Comparison of ENCODE assay signal across 1 cellular context in the genomic region with DNA sequence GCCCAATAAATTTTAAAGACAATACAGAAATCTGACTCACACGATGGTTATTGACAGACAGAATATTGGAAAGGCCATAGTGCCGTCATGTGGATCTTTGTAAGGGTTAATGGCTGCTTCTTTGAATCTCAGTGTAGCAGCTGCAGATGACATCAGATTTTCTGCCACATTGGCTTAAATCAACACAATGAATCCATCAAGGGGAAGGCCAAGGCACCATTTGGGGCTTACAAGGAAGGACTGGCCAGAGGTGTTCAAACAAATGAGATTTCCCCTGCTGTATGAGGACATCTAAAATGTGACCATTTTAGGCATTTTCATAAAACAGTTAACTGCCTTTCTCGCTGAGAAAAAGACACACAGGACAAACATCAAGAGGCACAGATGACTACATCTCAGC.
TF ChIP-seq lines count a peak whose summit lies in the region.

No MANE protein-coding gene starts in this region.

TF ChIP-seq in WTC11, 78 proteins besides CTCF, POLR2A, EP300 and RAD21 (continued from another document):
- TF ChIP-seq ZNF671 (CRISPR knock-in tag; IDR thresholded peaks at IDR 0.05) (no peak), IRF2 (CRISPR knock-in tag; IDR thresholded peaks at IDR 0.05; ENCODE audit: borderline replicate concordance, low read depth) (no peak), HMGA2 (CRISPR knock-in tag; IDR thresholded peaks at IDR 0.05) (no peak)
- TF ChIP-seq, protein P1, sequence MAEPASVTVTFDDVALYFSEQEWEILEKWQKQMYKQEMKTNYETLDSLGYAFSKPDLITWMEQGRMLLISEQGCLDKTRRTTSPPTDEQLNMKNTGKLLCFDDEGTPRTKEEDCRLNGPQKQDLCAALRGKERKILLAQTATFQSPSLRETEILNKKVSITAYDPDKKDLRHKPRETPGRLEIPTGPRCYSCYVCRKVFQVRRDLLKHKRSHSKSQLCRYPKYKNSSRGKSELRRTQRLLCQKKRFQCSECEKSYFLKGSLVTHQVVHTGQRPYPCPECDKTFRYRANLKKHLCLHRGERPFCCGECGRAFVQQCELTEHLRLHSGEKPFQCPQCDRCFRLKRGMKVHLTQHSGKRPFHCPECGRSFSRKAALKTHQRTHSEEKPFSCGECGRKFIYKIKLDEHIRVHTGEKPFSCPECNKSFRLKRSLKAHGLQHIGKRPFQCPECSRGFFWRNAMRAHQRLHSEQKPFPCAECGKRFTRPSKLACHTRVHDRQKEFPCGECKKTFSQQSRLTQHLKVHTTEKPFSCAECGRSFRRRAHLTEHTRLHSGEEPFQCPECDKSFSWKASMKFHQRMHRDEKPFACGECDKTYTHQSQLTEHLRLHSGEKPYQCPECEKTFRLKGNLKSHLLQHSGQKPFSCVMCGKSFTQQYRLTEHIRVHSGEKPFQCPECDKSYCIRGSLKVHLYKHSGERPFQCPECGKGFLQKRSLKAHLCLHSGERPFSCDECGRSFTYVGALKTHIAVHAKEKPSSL (CRISPR knock-in tag; conservative IDR thresholded peaks at IDR 0.05) = no peak
